ENCODE assay signal across 20 cellular contexts in genomic region chr11:473975-474785, GRCh38. TPM values are rescaled to one million over a fixed set of nuclear protein-coding genes. Genes with fewer than 3 reads are reported as not detected.
DNase-seq lines count a peak whose midpoint lies in the region; ATAC-seq and TF ChIP-seq lines count a peak whose summit lies in the region.
"Had no signal": no experiment of that assay in that cellular context is flagged by ENCODE, and none has a peak within 500 bp of the region (broad histone marks: within the 10 kb centered on the region; RNA-seq: fewer than 3 reads in every experiment).

No MANE protein-coding gene starts in this region.

- peaks cover 3% of the 10 kb centered on the region; the same call in 1 of the 2 replicates for H3K4me1 ChIP-seq in HEK293 (ENCODE audit: control insufficient read depth, insufficient read depth, low read length)

- no peak overlapping the region for H3K4me3 ChIP-seq in HEK293 (ENCODE audit: low read depth, low read length)
- H3K4me3 ChIP-seq: GM12878, GM23248 had no signal

- POLR2A ChIA-PET in HEK293 (lab: Yijun Ruan, JAX), result interaction anchor here (0.9 kb wide), 1 partner anchor 32 kb away, joined by 4 read pairs; no protein-coding TSS in a partner anchor

- CTCF ChIA-PET in HEK293 (lab: Yijun Ruan, JAX), result no interaction called here

- DNase-seq in NCI-H69 (lab: John Stamatoyannopoulos, UW) (peak; percentile 49), iPS-NIHi11 (ENCODE audit: low spot score) (peak; percentile 14), left ventricle myocardium superior (no peak), GM03348 (ENCODE audit: low spot score) (no peak)
- DNase-seq: DMS153, GF-D8, GM23248, IMR-90, Karpas-422, NCI-H1417 treated with DMSO at 0.1 percent for 48 hours, NCI-H2029, NCI-H446, NCI-H774, RPMI8226 had no signal

- TF ChIP-seq CTCF in HEK293 (tag by site-specific recombination; IDR thresholded peaks at IDR 0.05), result no peak

- H3K36me3 ChIP-seq in HEK293 (ENCODE audit: control insufficient read depth in 2 of 2, insufficient read depth in 1 of 2, low read length in 2 of 2), result peaks cover 0 to 24% of the 10 kb centered on the region in 2 experiments; a peak in 1 of 3 replicates

- H3K27ac ChIP-seq in HEK293 (ENCODE audit: extremely low read depth, low read depth, low read length), result no peak overlapping the region
- H3K27ac ChIP-seq: GM23248, HL-60 had no signal

- H3K9me3 ChIP-seq in HEK293 (ENCODE audit: control insufficient read depth, insufficient read depth, low read depth, low read length), result no peaks in the 10 kb centered on the region

- no peak for ATAC-seq in HG02885 (IDR thresholded peaks at IDR 0.05; ENCODE audit: poor library complexity, unreplicated experiment)
- ATAC-seq in GM21786 (IDR thresholded peaks at IDR 0.05; ENCODE audit: unreplicated experiment), result no peak
- no peak for ATAC-seq in left ventricle myocardium superior
- ATAC-seq: GM12878 had no signal

- intact Hi-C loops in left ventricle myocardium superior (cut with micrococcal nuclease), result no loop called here

TF ChIP-seq in HEK293, 187 proteins besides CTCF, POLR2A, EP300 and RAD21:
- TF ChIP-seq ZNF148 (tag by site-specific recombination; IDR thresholded peaks at IDR 0.05; ENCODE audit: borderline replicate concordance) (no peak), PRDM10 (tag by site-specific recombination; IDR thresholded peaks at IDR 0.05) (no peak), EGR2 (tag by site-specific recombination; IDR thresholded peaks at IDR 0.05; ENCODE audit: low read depth) (0 out of 2 replicates have a peak, but pooled peaks have one; percentile 7), ZNF24 (tag by site-specific recombination; IDR thresholded peaks at IDR 0.05) (no peak), KLF16 (tag by site-specific recombination; IDR thresholded peaks at IDR 0.05) (no peak)

RNA-seq across cellular contexts. Expression of gene PTDSS2, which starts 24.1 kb away (rescaled TPM):
- total RNA-seq in left ventricle myocardium superior, result 31.8 TPM

RNA-seq across cellular contexts. Expression of gene ANO9, which starts 32.4 kb away (rescaled TPM):
- total RNA-seq in left ventricle myocardium superior, result 1.3 TPM
- total RNA-seq: GM23248, HT1080, IMR-90 had no signal

RNA-seq across cellular contexts. Expression of gene RNH1, which starts 32.9 kb away (rescaled TPM):
- total RNA-seq in left ventricle myocardium superior, result 171 TPM

RNA-seq across cellular contexts. Expression of gene SIGIRR, which starts 59.4 kb away (rescaled TPM):
- total RNA-seq in left ventricle myocardium superior, result 47.5 TPM

Comparison
In these comparisons a context has a peak if more than half of its experiments do, and no peak if none do; other contexts are left out.
1. DNase-seq: peak in NCI-H69 (single experiment) and iPS-NIHi11 (single experiment); none in left ventricle myocardium superior (single experiment) and GM03348 (single experiment).